8 cellular contexts compared by ENCODE assay signal in genomic region chr6:27178001-27178730, GRCh38.
DNase-seq lines count a peak whose midpoint lies in the region; ATAC-seq and TF ChIP-seq lines count a peak whose summit lies in the region.

No MANE protein-coding gene starts in this region.

- no peak for TF ChIP-seq RAD21 in Ishikawa (IDR thresholded peaks at IDR 0.05; ENCODE audit: low read depth)

- DNase-seq in GDM1 (lab: John Stamatoyannopoulos, UW), result peak; percentile 70
- DNase-seq in SW480 (ENCODE audit: low spot score), result peak; percentile 37
- DNase-seq in cerebellar cortex (ENCODE audit: low spot score), result peak; percentile 54
- DNase-seq in kidney glomerular epithelial cell (lab: John Stamatoyannopoulos, UW), result peak; percentile 88
- DNase-seq in stimulated activated CD4-positive, alpha-beta T cell treated with anti-CD3 and anti-CD28 coated beads, Interleukin-1b, Interleukin-23, amount 100 ng/mL, for 48 hours, result peak; percentile 64
- DNase-seq in globus pallidus (ENCODE audit: low spot score), result no peak

- ATAC-seq in GM21576 (IDR thresholded peaks at IDR 0.05; ENCODE audit: unreplicated experiment), result peak; percentile 31

- no peak for TF ChIP-seq EP300 in Ishikawa (IDR thresholded peaks at IDR 0.05; ENCODE audit: borderline replicate concordance)

TF ChIP-seq in Ishikawa, 13 proteins besides CTCF, POLR2A, EP300 and RAD21:
- TF ChIP-seq FOXM1 (IDR thresholded peaks at IDR 0.05; ENCODE audit: borderline replicate concordance, low read depth), result no peak; the same call in 1 of the 2 replicates
- no peak for TF ChIP-seq CEBPB (IDR thresholded peaks at IDR 0.05)
- no peak for TF ChIP-seq ZBTB7A (IDR thresholded peaks at IDR 0.05; ENCODE audit: low read depth)
- no peak; the same call in 1 of the 2 replicates for TF ChIP-seq TCF12 (IDR thresholded peaks at IDR 0.05; ENCODE audit: low read depth)
- no peak for TF ChIP-seq TEAD4 (IDR thresholded peaks at IDR 0.05)
- TF ChIP-seq MAX (IDR thresholded peaks at IDR 0.05), result peak; percentile 64
- no peak for TF ChIP-seq USF1 (IDR thresholded peaks at IDR 0.05)
- TF ChIP-seq NFIC (IDR thresholded peaks at IDR 0.05), result no peak
- TF ChIP-seq REST (IDR thresholded peaks at IDR 0.05; ENCODE audit: low read depth), result no peak
- TF ChIP-seq EGR1 (IDR thresholded peaks at IDR 0.05), result no peak
- TF ChIP-seq YY1 (IDR thresholded peaks at IDR 0.05; ENCODE audit: low read depth), result no peak
- TF ChIP-seq CREB1 (IDR thresholded peaks at IDR 0.05; ENCODE audit: low read depth), result no peak
- TF ChIP-seq TAF1 (IDR thresholded peaks at IDR 0.05; ENCODE audit: low read depth), result peak; percentile 37; the same call in 1 of the 2 replicates
